Comparison of ENCODE assay signal across 8 cellular contexts in genomic region chr14:21070610-21071224, GRCh38. TPM values are rescaled to one million over a fixed set of nuclear protein-coding genes. Genes with fewer than 3 reads are reported as not detected.
DNase-seq lines count a peak whose midpoint lies in the region; ATAC-seq lines count a peak whose summit lies in the region.

No MANE protein-coding gene starts in this region.

- peaks cover 14 to 32% (median 26%) of the 10 kb centered on the region in 3 donors for H3K4me1 Mint-ChIP-seq in IgD-negative memory B cell
- H3K4me1 Mint-ChIP-seq in activated T-cell treated with anti-CD3 and anti-CD28 coated beads, Interleukin-2, amount 50 U/mL, for 4 hours (ENCODE audit: low read depth): peaks cover 32% of the 10 kb centered on the region

- peaks cover 32% of the 10 kb centered on the region for H3K36me3 ChIP-seq in neuron (ENCODE audit: insufficient read depth, low read length)

- H3K36me3 Mint-ChIP-seq in IgD-negative memory B cell: no peaks in the 10 kb centered on the region
- H3K36me3 Mint-ChIP-seq in activated T-cell treated with anti-CD3 and anti-CD28 coated beads, Interleukin-2, amount 50 U/mL, for 4 hours (ENCODE audit: insufficient read depth): no peaks in the 10 kb centered on the region

- H3K27ac Mint-ChIP-seq in IgD-negative memory B cell: peak overlapping the region in 2 of 3 donors; percentile 5 to 90

- H3K4me3 ChIP-seq in neuron (ENCODE audit: low read length): peak overlapping the region; percentile 85

- H2AFZ ChIP-seq in neuron (ENCODE audit: low read depth, low read length): no peak overlapping the region

- no peaks in the 10 kb centered on the region for H3K9me3 ChIP-seq in neuron (ENCODE audit: low read length)

- H3K27me3 ChIP-seq in neuron (ENCODE audit: insufficient read depth, low read length): no peaks in the 10 kb centered on the region

- H3K27me3 Mint-ChIP-seq in IgD-negative memory B cell: peaks cover 45% of the 10 kb centered on the region
- peaks cover 47% of the 10 kb centered on the region for H3K27me3 Mint-ChIP-seq in activated T-cell treated with anti-CD3 and anti-CD28 coated beads, Interleukin-2, amount 50 U/mL, for 4 hours (ENCODE audit: low read depth)

- no peaks in the 10 kb centered on the region for H3K9me3 Mint-ChIP-seq in IgD-negative memory B cell
- no peaks in the 10 kb centered on the region for H3K9me3 Mint-ChIP-seq in activated T-cell treated with anti-CD3 and anti-CD28 coated beads, Interleukin-2, amount 50 U/mL, for 4 hours

- DNase-seq in COLO668 (lab: John Stamatoyannopoulos, UW; ENCODE audit: unreplicated experiment) (peak; percentile 45), germinal center (ENCODE audit: low spot score) (peak; percentile 26), COR-L47 (lab: John Stamatoyannopoulos, UW) (no peak)
- no peak for DNase-seq in activated T-cell treated with anti-CD3 and anti-CD28 coated beads, Interleukin-2, amount 50 U/mL, for 4 hours
- DNase-seq in activated CD4-positive, alpha-beta T cell treated with anti-CD3 and anti-CD28 coated beads, Interleukin-2, amount 50 U/mL, for 4 hours: no peak

- peak; percentile 10 for ATAC-seq in GM19025 (IDR thresholded peaks at IDR 0.05; ENCODE audit: low read depth, unreplicated experiment)
- ATAC-seq in activated T-cell treated with anti-CD3 and anti-CD28 coated beads, Interleukin-2, amount 50 U/mL, for 4 hours: peak; percentile 22 to 35

- H3K4me3 Mint-ChIP-seq in IgD-negative memory B cell: peak overlapping the region; percentile 80 to 95 (median 90)
- peak overlapping the region; percentile 78 for H3K4me3 Mint-ChIP-seq in activated T-cell treated with anti-CD3 and anti-CD28 coated beads, Interleukin-2, amount 50 U/mL, for 4 hours

- H3K4me1 ChIP-seq in neuron (ENCODE audit: insufficient read depth, low read length): peaks cover 17% of the 10 kb centered on the region

RNA-seq across cellular contexts. Expression of gene ARHGEF40, which starts 0.6 kb away (rescaled TPM):
- not detected for polyA plus RNA-seq in IgD-negative memory B cell
- total RNA-seq in activated T-cell treated with anti-CD3 and anti-CD28 coated beads, Interleukin-2, amount 50 U/mL, for 4 hours: under 1 TPM; 0.11 to 0.35 (median 0.23) TPM

RNA-seq across cellular contexts. Expression of gene RNASE8, which starts 13.1 kb away (rescaled TPM):
- polyA plus RNA-seq in IgD-negative memory B cell: not detected
- not detected for total RNA-seq in activated T-cell treated with anti-CD3 and anti-CD28 coated beads, Interleukin-2, amount 50 U/mL, for 4 hours

RNA-seq across cellular contexts. Expression of gene ZNF219, which starts 27.7 kb away (rescaled TPM):
- polyA plus RNA-seq in IgD-negative memory B cell: 1.0 TPM
- total RNA-seq in activated T-cell treated with anti-CD3 and anti-CD28 coated beads, Interleukin-2, amount 50 U/mL, for 4 hours: 1 to 10 TPM; 5.5 to 7.0 (median 6.5) TPM

RNA-seq across cellular contexts. Expression of gene RNASE7, which starts 28.6 kb away (rescaled TPM):
- not detected for polyA plus RNA-seq in IgD-negative memory B cell
- not detected for total RNA-seq in activated T-cell treated with anti-CD3 and anti-CD28 coated beads, Interleukin-2, amount 50 U/mL, for 4 hours

RNA-seq across cellular contexts. Expression of gene TMEM253, which starts 30.1 kb away (rescaled TPM):
- polyA plus RNA-seq in IgD-negative memory B cell: not detected
- total RNA-seq in activated T-cell treated with anti-CD3 and anti-CD28 coated beads, Interleukin-2, amount 50 U/mL, for 4 hours: not detected

Comparison
In these comparisons a context has a peak if more than half of its experiments do, and no peak if none do; other contexts are left out.
1. DNase-seq: peak in COLO668 (single experiment) and germinal center (single experiment); none in activated T-cell treated with anti-CD3 and anti-CD28 coated beads, Interleukin-2, amount 50 U/mL, for 4 hours (single experiment), COR-L47 (single experiment) and activated CD4-positive, alpha-beta T cell treated with anti-CD3 and anti-CD28 coated beads, Interleukin-2, amount 50 U/mL, for 4 hours (0 of 2).